In the genomic region with DNA sequence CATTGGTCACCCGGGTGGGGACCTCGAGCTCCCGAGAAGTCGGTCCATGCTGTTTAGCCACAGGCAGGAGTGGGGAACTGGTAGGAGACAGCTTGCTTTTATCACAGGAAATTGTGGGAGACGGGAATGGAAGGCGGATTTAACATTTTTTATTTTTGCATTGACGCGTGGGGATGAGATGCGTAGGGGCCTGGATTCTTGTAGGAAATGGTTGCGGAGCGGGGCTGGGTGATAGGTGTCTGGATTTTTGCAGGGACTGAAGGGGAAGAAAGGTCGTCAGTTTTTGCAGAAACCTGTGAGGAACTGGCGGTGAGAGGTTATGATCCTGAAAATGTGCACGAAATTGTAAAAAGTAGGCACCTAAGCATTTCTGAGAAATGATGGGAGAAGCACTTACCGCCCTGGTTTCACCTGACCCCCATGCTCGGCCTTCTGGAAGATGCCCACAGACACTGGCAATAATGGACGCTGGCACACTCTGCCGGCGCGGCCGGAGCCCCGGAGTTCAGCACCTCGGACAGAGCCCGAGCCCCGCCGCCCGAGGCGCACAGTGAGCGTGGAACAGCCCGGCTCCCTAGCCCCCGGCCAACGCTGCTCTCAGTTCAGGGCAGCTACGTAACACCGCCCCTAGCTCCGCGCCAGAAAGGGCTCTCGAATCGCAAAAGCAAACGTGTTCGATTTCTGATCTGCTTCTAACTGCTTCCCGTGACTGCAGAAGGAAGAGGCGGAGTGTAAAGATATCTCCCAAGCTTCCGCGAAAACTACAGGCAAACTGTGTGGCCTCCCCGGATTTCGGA, we compare ENCODE assay signal across 9 cellular contexts. TPM values are rescaled to one million over a fixed set of nuclear protein-coding genes. Genes with fewer than 3 reads are reported as not detected.
DNase-seq lines count a peak whose midpoint lies in the region; ATAC-seq and TF ChIP-seq lines count a peak whose summit lies in the region.
"Had no signal": no experiment of that assay in that cellular context is flagged by ENCODE, and none has a peak within 500 bp of the region (broad histone marks: within the 10 kb centered on the region; RNA-seq: fewer than 3 reads in every experiment).

No MANE protein-coding gene starts in this region.

- H3K27me3 ChIP-seq in foreskin keratinocyte (peaks cover 62% of the 10 kb centered on the region), trophoblast cell (ENCODE audit: insufficient read depth, low read length) (peaks cover 25% of the 10 kb centered on the region)

- peaks cover 41 to 78% of the 10 kb centered on the region in 2 donors for H3K27me3 Mint-ChIP-seq in natural killer cell (ENCODE audit: low read depth in 2 of 2)
- H3K27me3 Mint-ChIP-seq in natural killer cell treated with Interleukin-12 subunit alpha and Interleukin-12 subunit beta and Interleukin-15 and Interleukin-18, amount 100 ng/mL, for 72 hours, result peaks cover 44 to 85% of the 10 kb centered on the region in 2 donors
- peaks cover 53% of the 10 kb centered on the region for H3K27me3 Mint-ChIP-seq in activated CD4-positive, alpha-beta memory T cell treated with anti-CD3 and anti-CD28 coated beads, Interleukin-2, amount 10 ng/mL, durations not matched to agents 7 days and 5 days

- TF ChIP-seq CTCF in natural killer cell (IDR thresholded peaks at IDR 0.05) (no peak), foreskin keratinocyte (conservative IDR thresholded peaks at IDR 0.05) (no peak), lower leg skin (IDR thresholded peaks at IDR 0.05) (no peak)

- intact Hi-C loops in natural killer cell (cut with micrococcal nuclease), result no loop called here
- intact Hi-C loops in lower leg skin (cut with DNase I; ENCODE audit: low total_unique reads), result no loop called here

- no peak overlapping the region for H3K9ac ChIP-seq in trophoblast cell (ENCODE audit: low read length)

- H3K23ac ChIP-seq in trophoblast cell (ENCODE audit: low read length), result no peak overlapping the region

- ATAC-seq in natural killer cell, result peak in 1 of 3 donors; percentile 67
- no peak for ATAC-seq in natural killer cell treated with Interleukin-12 subunit alpha and Interleukin-12 subunit beta and Interleukin-15 and Interleukin-18, amount 100 ng/mL, for 72 hours
- ATAC-seq in foreskin keratinocyte, result peak; percentile 85
- ATAC-seq in HG02852 (IDR thresholded peaks at IDR 0.05; ENCODE audit: unreplicated experiment), result no peak

- CTCF ChIA-PET in activated CD4-positive, alpha-beta memory T cell treated with anti-CD3 and anti-CD28 coated beads, Interleukin-2, amount 10 ng/mL, durations not matched to agents 7 days and 5 days (lab: Charles Lee), result no interaction called here

- H3K36me3 ChIP-seq in trophoblast cell (ENCODE audit: control insufficient read depth in 1 of 2, insufficient read depth in 2 of 2, low read length in 2 of 2), result no peaks in the 10 kb centered on the region

- no peak overlapping the region for H3K18ac ChIP-seq in trophoblast cell (ENCODE audit: low read length)

- no peak overlapping the region for H2BK120ac ChIP-seq in trophoblast cell (ENCODE audit: insufficient read depth, low read length, poor library complexity)

- no peaks in the 10 kb centered on the region for H3K36me3 Mint-ChIP-seq in natural killer cell
- H3K36me3 Mint-ChIP-seq in natural killer cell treated with Interleukin-12 subunit alpha and Interleukin-12 subunit beta and Interleukin-15 and Interleukin-18, amount 100 ng/mL, for 72 hours, result peaks cover 11% of the 10 kb centered on the region
- H3K36me3 Mint-ChIP-seq in activated CD4-positive, alpha-beta memory T cell treated with anti-CD3 and anti-CD28 coated beads, Interleukin-2, amount 10 ng/mL, durations not matched to agents 7 days and 5 days (ENCODE audit: low read depth), result no peaks in the 10 kb centered on the region

- H2AFZ ChIP-seq in trophoblast cell (ENCODE audit: insufficient read depth, low read length, poor library complexity), result no peak overlapping the region

- no peak overlapping the region for H3K4ac ChIP-seq in trophoblast cell (ENCODE audit: low read depth, low read length)

- no peak overlapping the region for H2BK12ac ChIP-seq in trophoblast cell (ENCODE audit: low read length)

- H3K9me3 Mint-ChIP-seq in natural killer cell, result peaks cover 0 to 2% of the 10 kb centered on the region in 2 donors
- H3K9me3 Mint-ChIP-seq in natural killer cell treated with Interleukin-12 subunit alpha and Interleukin-12 subunit beta and Interleukin-15 and Interleukin-18, amount 100 ng/mL, for 72 hours, result no peaks in the 10 kb centered on the region
- H3K9me3 Mint-ChIP-seq in activated CD4-positive, alpha-beta memory T cell treated with anti-CD3 and anti-CD28 coated beads, Interleukin-2, amount 10 ng/mL, durations not matched to agents 7 days and 5 days, result no peaks in the 10 kb centered on the region

- H3K4me1 Mint-ChIP-seq in natural killer cell, result no peaks in the 10 kb centered on the region
- H3K4me1 Mint-ChIP-seq in natural killer cell treated with Interleukin-12 subunit alpha and Interleukin-12 subunit beta and Interleukin-15 and Interleukin-18, amount 100 ng/mL, for 72 hours (ENCODE audit: low read depth in 2 of 2), result no peaks in the 10 kb centered on the region
- H3K4me1 Mint-ChIP-seq in activated CD4-positive, alpha-beta memory T cell treated with anti-CD3 and anti-CD28 coated beads, Interleukin-2, amount 10 ng/mL, durations not matched to agents 7 days and 5 days, result no peaks in the 10 kb centered on the region

- H4K8ac ChIP-seq in trophoblast cell (ENCODE audit: low read depth, low read length), result no peak overlapping the region

- H2AK5ac ChIP-seq in trophoblast cell (ENCODE audit: low read length), result no peak overlapping the region

- no peak overlapping the region for H3K4me3 Mint-ChIP-seq in natural killer cell
- no peak overlapping the region for H3K4me3 Mint-ChIP-seq in natural killer cell treated with Interleukin-12 subunit alpha and Interleukin-12 subunit beta and Interleukin-15 and Interleukin-18, amount 100 ng/mL, for 72 hours
- no peak overlapping the region for H3K4me3 Mint-ChIP-seq in activated CD4-positive, alpha-beta memory T cell treated with anti-CD3 and anti-CD28 coated beads, Interleukin-2, amount 10 ng/mL, durations not matched to agents 7 days and 5 days

- no peaks in the 10 kb centered on the region for H3K9me3 ChIP-seq in trophoblast cell (ENCODE audit: insufficient read depth, low read depth, low read length)

- no peak overlapping the region for H3K27ac Mint-ChIP-seq in natural killer cell
- H3K27ac Mint-ChIP-seq in natural killer cell treated with Interleukin-12 subunit alpha and Interleukin-12 subunit beta and Interleukin-15 and Interleukin-18, amount 100 ng/mL, for 72 hours, result no peak overlapping the region
- no peak overlapping the region for H3K27ac Mint-ChIP-seq in activated CD4-positive, alpha-beta memory T cell treated with anti-CD3 and anti-CD28 coated beads, Interleukin-2, amount 10 ng/mL, durations not matched to agents 7 days and 5 days

- H3K14ac ChIP-seq in trophoblast cell (ENCODE audit: low read length), result no peak overlapping the region

- POLR2A ChIA-PET in activated CD4-positive, alpha-beta memory T cell treated with anti-CD3 and anti-CD28 coated beads, Interleukin-2, amount 10 ng/mL, durations not matched to agents 7 days and 5 days (lab: Charles Lee), result no interaction called here

- H3K27ac ChIP-seq in foreskin keratinocyte, result no peak overlapping the region
- no peak overlapping the region for H3K27ac ChIP-seq in trophoblast cell (ENCODE audit: low read depth, low read length)

- no peak overlapping the region for H4K12ac ChIP-seq in trophoblast cell (ENCODE audit: low read depth, low read length)

- H3K79me2 ChIP-seq in trophoblast cell (ENCODE audit: control insufficient read depth, insufficient read depth, low read length, poor library complexity), result no peaks in the 10 kb centered on the region

- no peaks in the 10 kb centered on the region for H3K79me1 ChIP-seq in trophoblast cell (ENCODE audit: low read length)

- DNase-seq in natural killer cell, result peak; percentile 19
- DNase-seq in natural killer cell treated with Interleukin-12 subunit alpha and Interleukin-12 subunit beta and Interleukin-15 and Interleukin-18, amount 100 ng/mL, for 72 hours (ENCODE audit: low spot score), result no peak
- DNase-seq in activated CD4-positive, alpha-beta memory T cell treated with anti-CD3 and anti-CD28 coated beads, Interleukin-2, amount 10 ng/mL, durations not matched to agents 7 days and 5 days, result peak; percentile 40
- peak in 1 of 2 donors; percentile 5 for DNase-seq in foreskin keratinocyte
- peak; percentile 42 to 74 for DNase-seq in trophoblast cell
- DNase-seq in HT-29 (ENCODE audit: low spot score), result no peak
- no peak for DNase-seq in lower leg skin (ENCODE audit: low spot score in 2 of 2)

- no peak for TF ChIP-seq POLR2A in lower leg skin (IDR thresholded peaks at IDR 0.05)

- H3K4me2 ChIP-seq in trophoblast cell (ENCODE audit: low read length), result peak overlapping the region; percentile 61

- H2BK5ac ChIP-seq in trophoblast cell (ENCODE audit: low read depth, low read length, poor library complexity), result no peak overlapping the region

- H3K4me3 ChIP-seq in trophoblast cell (ENCODE audit: low read depth, low read length) (no peak overlapping the region), lower leg skin (ENCODE audit: low read depth, poor library complexity, severe bottlenecking) (no peak overlapping the region)

- no CpG with 5 or more reads among the region's 46 CpGs for WGBS in trophoblast cell (ENCODE audit: extremely low coverage, insufficient coverage, insufficient read length)
- WGBS in lower leg skin, 2 donors, result 13 to 15% methylated on average over 42 to 46 of the region's 46 CpGs

- no peak overlapping the region for H4K91ac ChIP-seq in trophoblast cell (ENCODE audit: low read depth, low read length)

- H3K4me1 ChIP-seq in foreskin keratinocyte (no peaks in the 10 kb centered on the region), trophoblast cell (ENCODE audit: control insufficient read depth in 1 of 2, insufficient read depth in 2 of 2, low read length in 2 of 2) (peaks cover 0 to 2% of the 10 kb centered on the region in 2 experiments)

RNA-seq across cellular contexts. Expression of gene ANKRD34C, which starts 0.9 kb away (rescaled TPM):
- total RNA-seq in natural killer cell, result not detected
- total RNA-seq in natural killer cell treated with Interleukin-12 subunit alpha and Interleukin-12 subunit beta and Interleukin-15 and Interleukin-18, amount 100 ng/mL, for 72 hours, result not detected
- total RNA-seq in activated CD4-positive, alpha-beta memory T cell treated with anti-CD3 and anti-CD28 coated beads, Interleukin-2, amount 10 ng/mL, durations not matched to agents 7 days and 5 days, result not detected
- total RNA-seq in foreskin keratinocyte, result not detected in 2 replicates
- not detected in 2 replicates for polyA plus RNA-seq in foreskin keratinocyte
- not detected in 2 replicates for polyA plus RNA-seq in trophoblast cell (2013)
- not detected in 2 replicates for total RNA-seq in HT-29 (2014; rRNA removed; shearing (Covaris generic))
- not detected for total RNA-seq in lower leg skin
- total RNA-seq: T-helper 2 cell treated with Interferon-gamma antibody and Interleukin-4, amounts not matched to agents 100 ng/mL and 5 ng/mL, for 36 hours had no signal

RNA-seq across cellular contexts. Expression of gene TMED3, which starts 27.5 kb away (rescaled TPM):
- total RNA-seq in natural killer cell (10 to 100 TPM; 21.7 to 26.3 (median 25.0) TPM), foreskin keratinocyte (97.3 and 102 TPM in 2 replicates), lower leg skin (100 to 1,000 TPM; 109 to 171 (median 151) TPM)
- 10 to 100 TPM; 60.2 to 68.7 TPM for total RNA-seq in natural killer cell treated with Interleukin-12 subunit alpha and Interleukin-12 subunit beta and Interleukin-15 and Interleukin-18, amount 100 ng/mL, for 72 hours
- 10 to 100 TPM; 34.8 to 35.9 TPM for total RNA-seq in activated CD4-positive, alpha-beta memory T cell treated with anti-CD3 and anti-CD28 coated beads, Interleukin-2, amount 10 ng/mL, durations not matched to agents 7 days and 5 days
- 130 and 131 TPM in 2 replicates for polyA plus RNA-seq in foreskin keratinocyte
- polyA plus RNA-seq in trophoblast cell (2013), result 86.1 and 86.8 TPM in 2 replicates
- total RNA-seq in HT-29 (2014; rRNA removed; shearing (Covaris generic)), result 212 and 218 TPM in 2 replicates

Comparison
In these comparisons a context has a peak if more than half of its experiments do, and no peak if none do; other contexts are left out.
1. DNase-seq: peak in natural killer cell (single experiment), activated CD4-positive, alpha-beta memory T cell treated with anti-CD3 and anti-CD28 coated beads, Interleukin-2, amount 10 ng/mL, durations not matched to agents 7 days and 5 days (single experiment) and trophoblast cell (2 of 2); none in natural killer cell treated with Interleukin-12 subunit alpha and Interleukin-12 subunit beta and Interleukin-15 and Interleukin-18, amount 100 ng/mL, for 72 hours (single experiment), HT-29 (single experiment) and lower leg skin (0 of 2).